In genomic region chr16:15798671-15799070, GRCh38 we compare ENCODE assay signal across 18 cellular contexts. TPM values are rescaled to one million over a fixed set of nuclear protein-coding genes. Genes with fewer than 3 reads are reported as not detected.
A peak's percentile ranks its signal among the peaks of the same experiment; 100 is the strongest.
DNase-seq lines count a peak whose midpoint lies in the region; ATAC-seq, FAIRE-seq and TF ChIP-seq lines count a peak whose summit lies in the region.
"Had no signal": no experiment of that assay in that cellular context is flagged by ENCODE, and none has a peak within 500 bp of the region (broad histone marks: within the 10 kb centered on the region; RNA-seq: fewer than 3 reads in every experiment).

No MANE protein-coding gene starts in this region.

- intact Hi-C loops in ascending aorta (cut with DNase I) (no loop called here), sciatic nerve (cut with DNase I) (no loop called here), tibial artery (cut with DNase I; ENCODE audit: low total_unique reads) (no loop called here)

- WGBS in gastroesophageal sphincter (ENCODE audit: low coverage in 1 of 2), 2 donors: 23 to 33% methylated on average over 3 to 5 of the region's 5 CpGs

- TF ChIP-seq CTCF in ascending aorta (IDR thresholded peaks at IDR 0.05) (no peak), gastroesophageal sphincter (IDR thresholded peaks at IDR 0.05) (no peak), tibial artery (IDR thresholded peaks at IDR 0.05) (no peak)

- TF ChIP-seq POLR2A in gastroesophageal sphincter (IDR thresholded peaks at IDR 0.05): no peak

- H3K4me1 ChIP-seq in ascending aorta (peaks cover 3 to 54% of the 10 kb centered on the region in 2 donors), gastroesophageal sphincter (peaks cover 0 to 99% (median 9%) of the 10 kb centered on the region in 3 donors), tibial artery (peaks cover 0 to 100% (median 56%) of the 10 kb centered on the region in 4 donors)
- H3K4me1 ChIP-seq: Caco-2, HAP-1 had no signal

- H3K4me3 ChIP-seq in ascending aorta: no peak overlapping the region
- H3K4me3 ChIP-seq in gastroesophageal sphincter: no peak overlapping the region
- H3K4me3 ChIP-seq in tibial artery: no peak overlapping the region
- H3K4me3 ChIP-seq: BLaER1, HAP-1 had no signal

- DNase-seq in ascending aorta (ENCODE audit: low spot score in 2 of 2) (no peak), sciatic nerve (ENCODE audit: low spot score) (peak; percentile 46), tibial artery (peak in 1 of 2 donors; percentile 63), germinal center (ENCODE audit: low spot score) (no peak), frontal cortex (ENCODE audit: low spot score in 2 of 2) (no peak)
- DNase-seq: 8988T; AML-193; Caco-2; CD8-positive, alpha-beta memory T cell; DND-41; GDM1 had no signal

- H3K36me3 ChIP-seq in ascending aorta (peaks cover 63 to 68% of the 10 kb centered on the region in 2 donors), gastroesophageal sphincter (peaks cover 0 to 78% of the 10 kb centered on the region in 2 donors), tibial artery (peaks cover 53 to 73% (median 55%) of the 10 kb centered on the region in 3 donors)
- H3K36me3 ChIP-seq: BLaER1, HAP-1 had no signal

- H3K9me3 ChIP-seq in ascending aorta (no peaks in the 10 kb centered on the region), gastroesophageal sphincter (peaks cover 0 to 5% (median 0%) of the 10 kb centered on the region in 3 donors), tibial artery (no peaks in the 10 kb centered on the region)
- H3K9me3 ChIP-seq: Caco-2, HAP-1 had no signal

- no peaks in the 10 kb centered on the region for H3K27me3 ChIP-seq in ascending aorta
- no peaks in the 10 kb centered on the region for H3K27me3 ChIP-seq in gastroesophageal sphincter
- H3K27me3 ChIP-seq in tibial artery: no peaks in the 10 kb centered on the region
- H3K27me3 ChIP-seq: BLaER1 had no signal

- FAIRE-seq in frontal cortex (lab: Jason Lieb, UNC): no peak
- FAIRE-seq: GM19239, H1, HTR-8/SVneo had no signal

- TF ChIP-seq EP300 in gastroesophageal sphincter (IDR thresholded peaks at IDR 0.05): no peak

- no peak for ATAC-seq in gastroesophageal sphincter
- peak; percentile 26 for ATAC-seq in sciatic nerve
- ATAC-seq in HG03135 (IDR thresholded peaks at IDR 0.05; ENCODE audit: unreplicated experiment): no peak

- peak overlapping the region; percentile 85 to 92 for H3K27ac ChIP-seq in ascending aorta
- peak overlapping the region in 3 of 4 donors; percentile 52 to 92 (median 83) for H3K27ac ChIP-seq in gastroesophageal sphincter
- peak overlapping the region; percentile 48 to 97 for H3K27ac ChIP-seq in tibial artery
- H3K27ac ChIP-seq: BLaER1 had no signal

RNA-seq across cellular contexts. Expression of gene MYH11, which starts 58.2 kb away (rescaled TPM):
- total RNA-seq in ascending aorta: 694 TPM
- over 10,000 TPM in 3 of 4 donors, 1,000 to 10,000 TPM in 1; 7,231 to 23,237 (median 11,307) TPM for total RNA-seq in gastroesophageal sphincter
- total RNA-seq in sciatic nerve: 53.9 TPM
- 1.2 TPM for total RNA-seq in frontal cortex
- total RNA-seq: Caco-2; CD8-positive, alpha-beta memory T cell had no signal

Comparison
In these comparisons a context has a peak if more than half of its experiments do, and no peak if none do; other contexts are left out.
1. RNA of gene MYH11, which starts 58.2 kb away (total RNA-seq): 7,231 to 23,237 TPM in gastroesophageal sphincter, 694 TPM in ascending aorta (single experiment) and 53.9 TPM in sciatic nerve (single experiment); 1.2 TPM in frontal cortex (single experiment); every median in the first group is over 10 times any median in the second.
2. Peak in every context shown above with its lines, with median percentiles within 50 percentile points of each other: H3K27ac ChIP-seq.